ENCODE assay signal across 1 cellular context in the genomic region with DNA sequence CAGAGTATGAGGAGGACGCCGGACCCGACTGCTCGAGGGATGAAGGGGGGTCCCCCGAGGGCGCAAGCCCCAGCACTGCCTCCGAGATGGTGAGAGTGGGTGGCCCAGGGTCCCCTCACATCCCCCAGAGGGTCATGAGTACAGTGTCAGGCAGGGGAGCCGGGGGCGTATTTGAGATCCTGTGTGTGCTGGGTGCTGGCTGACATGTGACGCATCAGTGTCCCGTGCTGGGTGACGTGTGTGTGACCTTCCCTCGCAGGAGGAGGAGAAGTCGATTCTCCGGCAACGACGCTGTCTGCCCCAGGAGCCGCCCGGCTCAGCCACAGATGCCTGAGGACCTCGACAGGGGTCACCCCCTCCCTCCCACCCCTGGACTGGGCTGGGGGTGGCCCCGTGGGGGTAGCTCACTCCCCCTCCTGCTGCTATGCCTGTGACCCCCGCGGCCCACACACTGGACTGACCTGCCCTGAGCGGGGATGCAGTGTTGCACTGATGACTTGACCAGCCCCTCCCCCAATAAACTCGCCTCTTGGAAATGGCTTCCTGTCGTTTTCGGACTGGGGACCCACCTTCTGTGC.
TF ChIP-seq lines count a peak whose summit lies in the region.

No MANE protein-coding gene starts in this region.

TF ChIP-seq in K562, 482 proteins besides CTCF, POLR2A, EP300 and RAD21:
- TF ChIP-seq ASH1L (IDR thresholded peaks at IDR 0.05; ENCODE audit: borderline replicate concordance, low read depth, partially characterized antibody) (no peak), CREM (IDR thresholded peaks at IDR 0.05; ENCODE audit: low read depth) (peak; percentile 69), BHLHE40 (IDR thresholded peaks at IDR 0.05; ENCODE audit: low read length) (peak; percentile 54; the same call in 1 of the 2 replicates), EGR1 (conservative IDR thresholded peaks at IDR 0.05) (0 out of 2 replicates have a peak, but pooled peaks have one; percentile 6), ZNF124 (CRISPR knock-in tag; IDR thresholded peaks at IDR 0.05) (no peak)
- TF ChIP-seq, protein P1, sequence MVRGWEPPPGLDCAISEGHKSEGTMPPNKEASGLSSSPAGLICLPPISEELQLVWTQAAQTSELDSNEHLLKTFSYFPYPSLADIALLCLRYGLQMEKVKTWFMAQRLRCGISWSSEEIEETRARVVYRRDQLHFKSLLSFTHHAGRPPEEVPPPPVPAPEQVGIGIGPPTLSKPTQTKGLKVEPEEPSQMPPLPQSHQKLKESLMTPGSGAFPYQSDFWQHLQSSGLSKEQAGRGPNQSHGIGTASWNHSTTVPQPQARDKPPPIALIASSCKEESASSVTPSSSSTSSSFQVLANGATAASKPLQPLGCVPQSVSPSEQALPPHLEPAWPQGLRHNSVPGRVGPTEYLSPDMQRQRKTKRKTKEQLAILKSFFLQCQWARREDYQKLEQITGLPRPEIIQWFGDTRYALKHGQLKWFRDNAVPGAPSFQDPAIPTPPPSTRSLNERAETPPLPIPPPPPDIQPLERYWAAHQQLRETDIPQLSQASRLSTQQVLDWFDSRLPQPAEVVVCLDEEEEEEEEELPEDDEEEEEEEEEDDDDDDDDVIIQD (CRISPR knock-in tag; IDR thresholded peaks at IDR 0.05) = no peak
